Comparison of ENCODE assay signal across 5 cellular contexts in genomic region chr14:36746907-36747306, GRCh38.
"Had no signal": no experiment of that assay in that cellular context is flagged by ENCODE, and none has a peak within 500 bp of the region (broad histone marks: within the 10 kb centered on the region; RNA-seq: fewer than 3 reads in every experiment).

No MANE protein-coding gene starts in this region.

- H3K27ac ChIP-seq: HL-60, KMS-11 had no signal

- H3K9ac ChIP-seq: KMS-11 had no signal

- H3K27me3 Mint-ChIP-seq: IgD-negative memory B cell had no signal

- H3K36me3 Mint-ChIP-seq: IgD-negative memory B cell had no signal

- H3K4me2 ChIP-seq: KMS-11 had no signal

- H3K4me1 Mint-ChIP-seq: IgD-negative memory B cell had no signal

- FAIRE-seq: HTR-8/SVneo had no signal

- H3K27ac Mint-ChIP-seq: IgD-negative memory B cell had no signal

- DNase-seq: KG1 had no signal

- H3K4me3 Mint-ChIP-seq: IgD-negative memory B cell had no signal
